In genomic region chrX:107627792-107628661, GRCh38 we compare ENCODE assay signal across 8 cellular contexts. TPM values are rescaled to one million over a fixed set of nuclear protein-coding genes. Genes with fewer than 3 reads are reported as not detected.
DNase-seq lines count a peak whose midpoint lies in the region; ATAC-seq and TF ChIP-seq lines count a peak whose summit lies in the region.

Gene PRPS1 (plus strand): TSS chrX:107628510. CDS start chrX:107628629, 119 bp downstream.

- H3K9me3 Mint-ChIP-seq in activated CD8-positive, alpha-beta memory T cell treated with anti-CD3 and anti-CD28 coated beads, Interleukin-2, amount 10 ng/mL, durations not matched to agents 7 days and 5 days (ENCODE audit: low read depth): no peaks in the 10 kb centered on the region
- peaks cover 26% of the 10 kb centered on the region for H3K9me3 Mint-ChIP-seq in endodermal cell

- H3K27me3 Mint-ChIP-seq in activated CD8-positive, alpha-beta memory T cell treated with anti-CD3 and anti-CD28 coated beads, Interleukin-2, amount 10 ng/mL, durations not matched to agents 7 days and 5 days: no peaks in the 10 kb centered on the region
- H3K27me3 Mint-ChIP-seq in endodermal cell (ENCODE audit: insufficient read depth): no peaks in the 10 kb centered on the region

- peak within 1 kb of the TSS; percentile 91 for H3K9ac ChIP-seq in NT2/D1 (ENCODE audit: insufficient read length, low read depth)
- H3K9ac ChIP-seq in endodermal cell (ENCODE audit: extremely low read depth, low read length, poor library complexity, severe bottlenecking): peak within 1 kb of the TSS; percentile 80

- CTCF ChIA-PET in activated CD8-positive, alpha-beta memory T cell treated with anti-CD3 and anti-CD28 coated beads, Interleukin-2, amount 10 ng/mL, durations not matched to agents 7 days and 5 days (lab: Charles Lee): interaction anchor here (1.3 to 4.3 kb wide), 8 partner anchors 12 to 266 kb away, joined by 3 to 13 read pairs (median 6); partner anchors contain the start of gene NCBP2L

- peak; percentile 92 for DNase-seq in COR-L47 (lab: John Stamatoyannopoulos, UW)
- DNase-seq in HUDEP-2 (lab: John Stamatoyannopoulos, UW; ENCODE audit: unreplicated experiment in 76 of 76): peak in 75 of 76 experiments; percentile 3 to 92 (median 84)
- DNase-seq in NT2/D1 (ENCODE audit: low read depth, low spot score): peak; percentile 94
- DNase-seq in activated CD8-positive, alpha-beta memory T cell treated with anti-CD3 and anti-CD28 coated beads, Interleukin-2, amount 10 ng/mL, durations not matched to agents 7 days and 5 days: peak; percentile 95
- peak; percentile 99 for DNase-seq in endodermal cell
- DNase-seq in mesenteric fat pad (ENCODE audit: low spot score): peak; percentile 93
- DNase-seq in stimulated activated CD8-positive, alpha-beta memory T cell treated with anti-CD3 and anti-CD28 coated beads, Interleukin-15, amount 100 ng/mL, for 24 hours (ENCODE audit: low read depth): peak; percentile 47

- no peak for TF ChIP-seq CTCF in endodermal cell (conservative IDR thresholded peaks at IDR 0.05)

- H3K27ac Mint-ChIP-seq in activated CD8-positive, alpha-beta memory T cell treated with anti-CD3 and anti-CD28 coated beads, Interleukin-2, amount 10 ng/mL, durations not matched to agents 7 days and 5 days: peak within 1 kb of the TSS; percentile 93
- H3K27ac Mint-ChIP-seq in endodermal cell: peak within 1 kb of the TSS; percentile 97

- H3K36me3 ChIP-seq in NT2/D1 (ENCODE audit: insufficient read depth, insufficient read length, low read length) (peaks cover 13% of the 10 kb centered on the region), endodermal cell (ENCODE audit: control insufficient read depth, insufficient read depth, low read length) (no peaks in the 10 kb centered on the region)

- H3K4me1 ChIP-seq in NT2/D1 (ENCODE audit: insufficient read depth, insufficient read length) (peaks cover 2% of the 10 kb centered on the region), endodermal cell (ENCODE audit: control insufficient read depth, insufficient read depth, low read length) (no peaks in the 10 kb centered on the region)

- H3K4me3 Mint-ChIP-seq in activated CD8-positive, alpha-beta memory T cell treated with anti-CD3 and anti-CD28 coated beads, Interleukin-2, amount 10 ng/mL, durations not matched to agents 7 days and 5 days: peak within 1 kb of the TSS; percentile 80
- H3K4me3 Mint-ChIP-seq in endodermal cell: peak within 1 kb of the TSS; percentile 88

- H3K9me3 ChIP-seq in NT2/D1 (ENCODE audit: insufficient read depth, low read length) (no peaks in the 10 kb centered on the region), endodermal cell (ENCODE audit: control insufficient read depth, low read length) (no peaks in the 10 kb centered on the region)

- H3K27me3 ChIP-seq in NT2/D1 (ENCODE audit: insufficient read depth, insufficient read length) (no peaks in the 10 kb centered on the region), endodermal cell (ENCODE audit: control insufficient read depth, insufficient read depth, low read length, poor library complexity, severe bottlenecking) (no peaks in the 10 kb centered on the region)

- H3K4me3 ChIP-seq in NT2/D1 (ENCODE audit: insufficient read length, low read depth) (peak within 1 kb of the TSS; percentile 84), endodermal cell (ENCODE audit: low read length) (peak within 1 kb of the TSS; percentile 91)

- H3K36me3 Mint-ChIP-seq in activated CD8-positive, alpha-beta memory T cell treated with anti-CD3 and anti-CD28 coated beads, Interleukin-2, amount 10 ng/mL, durations not matched to agents 7 days and 5 days: peaks cover 1% of the 10 kb centered on the region
- H3K36me3 Mint-ChIP-seq in endodermal cell (ENCODE audit: low read depth): no peaks in the 10 kb centered on the region

- WGBS in endodermal cell (ENCODE audit: insufficient coverage in 1 of 2, insufficient read length in 1 of 2), 2 experiments: 4 to 7% methylated on average over 4 to 37 of the region's 38 CpGs

- H3K27ac ChIP-seq in endodermal cell (ENCODE audit: low read depth, low read length): peak within 1 kb of the TSS; percentile 68

- peaks cover 27% of the 10 kb centered on the region for H3K4me1 Mint-ChIP-seq in activated CD8-positive, alpha-beta memory T cell treated with anti-CD3 and anti-CD28 coated beads, Interleukin-2, amount 10 ng/mL, durations not matched to agents 7 days and 5 days
- H3K4me1 Mint-ChIP-seq in endodermal cell: peaks cover 9% of the 10 kb centered on the region

- ATAC-seq in GM21381 (IDR thresholded peaks at IDR 0.05; ENCODE audit: unreplicated experiment): peak; percentile 100
- ATAC-seq in activated CD8-positive, alpha-beta memory T cell treated with anti-CD3 and anti-CD28 coated beads, Interleukin-2, amount 10 ng/mL, durations not matched to agents 7 days and 5 days: peak; percentile 99

RNA-seq across cellular contexts. Expression of gene PRPS1, which starts in this region (rescaled TPM):
- 10 to 100 TPM; 68.3 to 75.7 TPM for total RNA-seq in activated CD8-positive, alpha-beta memory T cell treated with anti-CD3 and anti-CD28 coated beads, Interleukin-2, amount 10 ng/mL, durations not matched to agents 7 days and 5 days
- 10 to 100 TPM; 51.6 to 62.7 TPM for total RNA-seq in endodermal cell
- 54.2 TPM for polyA plus RNA-seq in endodermal cell (2013, experiment 1 of 2)
- 51.2 TPM for polyA plus RNA-seq in endodermal cell (2013, experiment 2 of 2)
- total RNA-seq in mesenteric fat pad: 27.6 TPM

Comparison
In these comparisons a context has a peak if more than half of its experiments do, and no peak if none do; other contexts are left out.
1. Peak in every context shown above with its lines: DNase-seq, ATAC-seq, H3K4me3 ChIP-seq and H3K27ac ChIP-seq.
2. DNase-seq: peak in every context shown above with its lines; median percentile 99 in endodermal cell; 95 in activated CD8-positive, alpha-beta memory T cell treated with anti-CD3 and anti-CD28 coated beads, Interleukin-2, amount 10 ng/mL, durations not matched to agents 7 days and 5 days; 94 in NT2/D1; 93 in mesenteric fat pad; 92 in COR-L47; 84 in HUDEP-2; 47 in stimulated activated CD8-positive, alpha-beta memory T cell treated with anti-CD3 and anti-CD28 coated beads, Interleukin-15, amount 100 ng/mL, for 24 hours.